Comparison of ENCODE assay signal across 12 cellular contexts in genomic region chr1:230292739-230293720, GRCh38.
DNase-seq lines count a peak whose midpoint lies in the region; ATAC-seq and TF ChIP-seq lines count a peak whose summit lies in the region.
"Had no signal": no experiment of that assay in that cellular context is flagged by ENCODE, and none has a peak within 500 bp of the region (broad histone marks: within the 10 kb centered on the region; RNA-seq: fewer than 3 reads in every experiment).

No MANE protein-coding gene starts in this region.

- no peak for TF ChIP-seq CTCF in CD14-positive monocyte (IDR thresholded peaks at IDR 0.05)

- H3K27me3 Mint-ChIP-seq in activated CD4-positive, alpha-beta memory T cell treated with anti-CD3 and anti-CD28 coated beads for 36 hours = peaks cover 14% of the 10 kb centered on the region
- H3K27me3 Mint-ChIP-seq in activated CD4-positive, alpha-beta memory T cell treated with anti-CD3 and anti-CD28 coated beads, Interleukin-2, amount 10 ng/mL, durations not matched to agents 7 days and 5 days = peaks cover 14% of the 10 kb centered on the region
- H3K27me3 Mint-ChIP-seq in stimulated activated naive B cell treated with anti-CD40 and anti-IgM and Interleukin-4, amounts not matched to agents 10 μg/mL and 1 μg/mL and 100 μg/mL, for 72 hours = no peaks in the 10 kb centered on the region
- peaks cover 18 to 26% (median 22%) of the 10 kb centered on the region in 3 donors for H3K27me3 Mint-ChIP-seq in CD14-positive monocyte (ENCODE audit: low read depth in 3 of 3)

- ATAC-seq in stimulated activated naive B cell treated with anti-CD40 and anti-IgM and Interleukin-4, amounts not matched to agents 10 μg/mL and 1 μg/mL and 100 μg/mL, for 72 hours (replicated peaks) = no peak
- ATAC-seq: A549 had no signal

- no peak overlapping the region for H3K27ac Mint-ChIP-seq in activated CD4-positive, alpha-beta memory T cell treated with anti-CD3 and anti-CD28 coated beads for 36 hours
- no peak overlapping the region for H3K27ac Mint-ChIP-seq in activated CD4-positive, alpha-beta memory T cell treated with anti-CD3 and anti-CD28 coated beads, Interleukin-2, amount 10 ng/mL, durations not matched to agents 7 days and 5 days
- peak overlapping the region; percentile 92 for H3K27ac Mint-ChIP-seq in stimulated activated naive B cell treated with anti-CD40 and anti-IgM and Interleukin-4, amounts not matched to agents 10 μg/mL and 1 μg/mL and 100 μg/mL, for 72 hours
- peak overlapping the region in 1 of 7 donors; percentile 10 for H3K27ac Mint-ChIP-seq in CD14-positive monocyte
- H3K27ac Mint-ChIP-seq: natural killer cell treated with Interleukin-12 subunit alpha and Interleukin-12 subunit beta and Interleukin-15 and Interleukin-18, amount 100 ng/mL, for 72 hours had no signal

- no peaks in the 10 kb centered on the region for H3K4me1 Mint-ChIP-seq in activated CD4-positive, alpha-beta memory T cell treated with anti-CD3 and anti-CD28 coated beads for 36 hours (ENCODE audit: low read depth)
- H3K4me1 Mint-ChIP-seq in activated CD4-positive, alpha-beta memory T cell treated with anti-CD3 and anti-CD28 coated beads, Interleukin-2, amount 10 ng/mL, durations not matched to agents 7 days and 5 days = no peaks in the 10 kb centered on the region
- peaks cover 33 to 53% of the 10 kb centered on the region in 2 donors for H3K4me1 Mint-ChIP-seq in stimulated activated naive B cell treated with anti-CD40 and anti-IgM and Interleukin-4, amounts not matched to agents 10 μg/mL and 1 μg/mL and 100 μg/mL, for 72 hours
- H3K4me1 Mint-ChIP-seq in CD14-positive monocyte = peaks cover 4% of the 10 kb centered on the region

- peak; percentile 5 for DNase-seq in activated CD4-positive, alpha-beta memory T cell treated with anti-CD3 and anti-CD28 coated beads for 36 hours
- DNase-seq in activated CD4-positive, alpha-beta memory T cell treated with anti-CD3 and anti-CD28 coated beads, Interleukin-2, amount 10 ng/mL, durations not matched to agents 7 days and 5 days = no peak
- DNase-seq in NCI-H2196 (lab: John Stamatoyannopoulos, UW; ENCODE audit: unreplicated experiment) (peak; percentile 60), cerebellum (ENCODE audit: low spot score) (peak; percentile 79), CD14-positive monocyte (ENCODE audit: low spot score) (no peak), HK-2 (ENCODE audit: unreplicated experiment) (no peak), hepatic stellate cell (ENCODE audit: low spot score) (no peak)
- DNase-seq in stimulated activated naive B cell treated with anti-CD40 and anti-IgM and Interleukin-4, amounts not matched to agents 10 μg/mL and 1 μg/mL and 100 μg/mL, for 72 hours = no peak
- DNase-seq: DND-41, KG1 had no signal

- POLR2A ChIA-PET in activated CD4-positive, alpha-beta memory T cell treated with anti-CD3 and anti-CD28 coated beads for 36 hours (lab: Charles Lee) = no interaction called here
- POLR2A ChIA-PET in activated CD4-positive, alpha-beta memory T cell treated with anti-CD3 and anti-CD28 coated beads, Interleukin-2, amount 10 ng/mL, durations not matched to agents 7 days and 5 days (lab: Charles Lee) = no interaction called here

- H3K9me3 Mint-ChIP-seq in activated CD4-positive, alpha-beta memory T cell treated with anti-CD3 and anti-CD28 coated beads for 36 hours = no peaks in the 10 kb centered on the region
- no peaks in the 10 kb centered on the region for H3K9me3 Mint-ChIP-seq in activated CD4-positive, alpha-beta memory T cell treated with anti-CD3 and anti-CD28 coated beads, Interleukin-2, amount 10 ng/mL, durations not matched to agents 7 days and 5 days
- H3K9me3 Mint-ChIP-seq in stimulated activated naive B cell treated with anti-CD40 and anti-IgM and Interleukin-4, amounts not matched to agents 10 μg/mL and 1 μg/mL and 100 μg/mL, for 72 hours = no peaks in the 10 kb centered on the region
- peaks cover 0 to 2% (median 0%) of the 10 kb centered on the region in 7 donors for H3K9me3 Mint-ChIP-seq in CD14-positive monocyte
- H3K9me3 Mint-ChIP-seq: natural killer cell treated with Interleukin-12 subunit alpha and Interleukin-12 subunit beta and Interleukin-15 and Interleukin-18, amount 100 ng/mL, for 72 hours had no signal

- CTCF ChIA-PET in activated CD4-positive, alpha-beta memory T cell treated with anti-CD3 and anti-CD28 coated beads for 36 hours (lab: Charles Lee) = interaction anchor here (1.3 kb wide), 1 partner anchor 13 kb away, joined by 3 read pairs; no protein-coding TSS in a partner anchor
- CTCF ChIA-PET in activated CD4-positive, alpha-beta memory T cell treated with anti-CD3 and anti-CD28 coated beads, Interleukin-2, amount 10 ng/mL, durations not matched to agents 7 days and 5 days (lab: Charles Lee) = no interaction called here

- no peaks in the 10 kb centered on the region for H3K36me3 Mint-ChIP-seq in activated CD4-positive, alpha-beta memory T cell treated with anti-CD3 and anti-CD28 coated beads for 36 hours
- no peaks in the 10 kb centered on the region for H3K36me3 Mint-ChIP-seq in activated CD4-positive, alpha-beta memory T cell treated with anti-CD3 and anti-CD28 coated beads, Interleukin-2, amount 10 ng/mL, durations not matched to agents 7 days and 5 days (ENCODE audit: low read depth)
- H3K36me3 Mint-ChIP-seq in stimulated activated naive B cell treated with anti-CD40 and anti-IgM and Interleukin-4, amounts not matched to agents 10 μg/mL and 1 μg/mL and 100 μg/mL, for 72 hours = no peaks in the 10 kb centered on the region
- no peaks in the 10 kb centered on the region for H3K36me3 Mint-ChIP-seq in CD14-positive monocyte
- H3K36me3 Mint-ChIP-seq: natural killer cell treated with Interleukin-12 subunit alpha and Interleukin-12 subunit beta and Interleukin-15 and Interleukin-18, amount 100 ng/mL, for 72 hours had no signal

- intact Hi-C loops in activated CD4-positive, alpha-beta memory T cell treated with anti-CD3 and anti-CD28 coated beads for 36 hours (cut with micrococcal nuclease) = no loop called here
- intact Hi-C loops in CD14-positive monocyte (cut with micrococcal nuclease) = no loop called here

- H3K4me3 Mint-ChIP-seq in activated CD4-positive, alpha-beta memory T cell treated with anti-CD3 and anti-CD28 coated beads for 36 hours = no peak overlapping the region
- no peak overlapping the region for H3K4me3 Mint-ChIP-seq in activated CD4-positive, alpha-beta memory T cell treated with anti-CD3 and anti-CD28 coated beads, Interleukin-2, amount 10 ng/mL, durations not matched to agents 7 days and 5 days
- peak overlapping the region; percentile 40 to 79 for H3K4me3 Mint-ChIP-seq in stimulated activated naive B cell treated with anti-CD40 and anti-IgM and Interleukin-4, amounts not matched to agents 10 μg/mL and 1 μg/mL and 100 μg/mL, for 72 hours
- peak overlapping the region in 1 of 2 donors; percentile 53 for H3K4me3 Mint-ChIP-seq in CD14-positive monocyte
- H3K4me3 Mint-ChIP-seq: natural killer cell treated with Interleukin-12 subunit alpha and Interleukin-12 subunit beta and Interleukin-15 and Interleukin-18, amount 100 ng/mL, for 72 hours had no signal

Comparison
In these comparisons a context has a peak if more than half of its experiments do, and no peak if none do; other contexts are left out.
1. DNase-seq: peak in activated CD4-positive, alpha-beta memory T cell treated with anti-CD3 and anti-CD28 coated beads for 36 hours (single experiment), NCI-H2196 (single experiment) and cerebellum (single experiment); none in activated CD4-positive, alpha-beta memory T cell treated with anti-CD3 and anti-CD28 coated beads, Interleukin-2, amount 10 ng/mL, durations not matched to agents 7 days and 5 days (single experiment), stimulated activated naive B cell treated with anti-CD40 and anti-IgM and Interleukin-4, amounts not matched to agents 10 μg/mL and 1 μg/mL and 100 μg/mL, for 72 hours (single experiment), CD14-positive monocyte (single experiment), HK-2 (single experiment) and hepatic stellate cell (single experiment).
2. H3K4me3 Mint-ChIP-seq: peak in stimulated activated naive B cell treated with anti-CD40 and anti-IgM and Interleukin-4, amounts not matched to agents 10 μg/mL and 1 μg/mL and 100 μg/mL, for 72 hours (2 of 2); none in activated CD4-positive, alpha-beta memory T cell treated with anti-CD3 and anti-CD28 coated beads for 36 hours (single experiment) and activated CD4-positive, alpha-beta memory T cell treated with anti-CD3 and anti-CD28 coated beads, Interleukin-2, amount 10 ng/mL, durations not matched to agents 7 days and 5 days (single experiment).